Comparison of ENCODE assay signal across 1 cellular context in genomic region chr3:138947303-138948121, GRCh38.
TF ChIP-seq lines count a peak whose summit lies in the region.

No MANE protein-coding gene starts in this region.

TF ChIP-seq in GM12878, 131 proteins besides CTCF, POLR2A, EP300 and RAD21:
- no peak for TF ChIP-seq ELK1 (IDR thresholded peaks at IDR 0.05; ENCODE audit: low read depth, low read length)
- no peak for TF ChIP-seq CHD1 (IDR thresholded peaks at IDR 0.05; ENCODE audit: low read depth, low read length)
- TF ChIP-seq E2F8 (IDR thresholded peaks at IDR 0.05; ENCODE audit: low read depth, partially characterized antibody) = no peak
- TF ChIP-seq NR2C1 (IDR thresholded peaks at IDR 0.05) = no peak
- TF ChIP-seq MTA3 (IDR thresholded peaks at IDR 0.05; ENCODE audit: borderline replicate concordance, low read length) = no peak
- no peak for TF ChIP-seq MLLT1 (IDR thresholded peaks at IDR 0.05)
- TF ChIP-seq BHLHE40 (IDR thresholded peaks at IDR 0.05; ENCODE audit: borderline replicate concordance in 1 of 2, low read depth in 2 of 2, low read length in 1 of 2) = no peak
- no peak for TF ChIP-seq WRNIP1 (IDR thresholded peaks at IDR 0.05; ENCODE audit: borderline replicate concordance, low read depth, low read length)
- TF ChIP-seq RUNX3 (IDR thresholded peaks at IDR 0.05; ENCODE audit: low read length) = no peak
- no peak for TF ChIP-seq ZNF207 (IDR thresholded peaks at IDR 0.05; ENCODE audit: borderline replicate concordance)
- 0 out of 2 replicates have a peak, but pooled peaks have one; percentile 48 for TF ChIP-seq EZH2 (IDR thresholded peaks at IDR 0.05; ENCODE audit: borderline replicate concordance, control insufficient read depth, low read depth, low read length)
- no peak for TF ChIP-seq E2F4 (IDR thresholded peaks at IDR 0.05; ENCODE audit: low read depth, low read length)
- TF ChIP-seq FOXK2 (IDR thresholded peaks at IDR 0.05) = no peak
- no peak for TF ChIP-seq KLF5 (IDR thresholded peaks at IDR 0.05; ENCODE audit: partially characterized antibody)
- peak; percentile 5 for TF ChIP-seq SUZ12 (IDR thresholded peaks at IDR 0.05; ENCODE audit: unreplicated experiment)
TF ChIP-seq in GM12878: peak in this region for 2.
